1 cellular context compared by ENCODE assay signal in the genomic region with DNA sequence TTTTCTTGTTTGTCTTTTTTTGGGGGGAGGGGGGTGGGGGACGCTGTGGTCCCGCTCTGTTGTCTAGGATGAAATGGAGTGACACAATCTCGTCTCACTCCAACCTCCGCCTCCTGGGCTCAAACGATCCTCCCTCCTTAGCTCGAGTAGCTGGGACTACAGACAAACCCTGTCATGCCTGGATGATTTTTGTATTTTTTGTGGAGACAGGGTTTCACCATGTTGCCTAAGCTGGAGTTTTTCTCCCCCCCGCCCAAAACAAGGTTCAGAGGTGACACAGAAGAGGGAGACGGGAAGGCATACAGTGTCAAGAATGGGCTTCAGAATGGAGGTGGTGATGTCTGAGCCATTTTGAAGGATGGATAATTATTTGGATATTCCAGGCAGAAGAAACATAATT.
TF ChIP-seq lines count a peak whose summit lies in the region.

No MANE protein-coding gene starts in this region.

TF ChIP-seq in HEK293, 187 proteins besides CTCF, POLR2A, EP300 and RAD21 (continued from another document):
- TF ChIP-seq, protein P1, sequence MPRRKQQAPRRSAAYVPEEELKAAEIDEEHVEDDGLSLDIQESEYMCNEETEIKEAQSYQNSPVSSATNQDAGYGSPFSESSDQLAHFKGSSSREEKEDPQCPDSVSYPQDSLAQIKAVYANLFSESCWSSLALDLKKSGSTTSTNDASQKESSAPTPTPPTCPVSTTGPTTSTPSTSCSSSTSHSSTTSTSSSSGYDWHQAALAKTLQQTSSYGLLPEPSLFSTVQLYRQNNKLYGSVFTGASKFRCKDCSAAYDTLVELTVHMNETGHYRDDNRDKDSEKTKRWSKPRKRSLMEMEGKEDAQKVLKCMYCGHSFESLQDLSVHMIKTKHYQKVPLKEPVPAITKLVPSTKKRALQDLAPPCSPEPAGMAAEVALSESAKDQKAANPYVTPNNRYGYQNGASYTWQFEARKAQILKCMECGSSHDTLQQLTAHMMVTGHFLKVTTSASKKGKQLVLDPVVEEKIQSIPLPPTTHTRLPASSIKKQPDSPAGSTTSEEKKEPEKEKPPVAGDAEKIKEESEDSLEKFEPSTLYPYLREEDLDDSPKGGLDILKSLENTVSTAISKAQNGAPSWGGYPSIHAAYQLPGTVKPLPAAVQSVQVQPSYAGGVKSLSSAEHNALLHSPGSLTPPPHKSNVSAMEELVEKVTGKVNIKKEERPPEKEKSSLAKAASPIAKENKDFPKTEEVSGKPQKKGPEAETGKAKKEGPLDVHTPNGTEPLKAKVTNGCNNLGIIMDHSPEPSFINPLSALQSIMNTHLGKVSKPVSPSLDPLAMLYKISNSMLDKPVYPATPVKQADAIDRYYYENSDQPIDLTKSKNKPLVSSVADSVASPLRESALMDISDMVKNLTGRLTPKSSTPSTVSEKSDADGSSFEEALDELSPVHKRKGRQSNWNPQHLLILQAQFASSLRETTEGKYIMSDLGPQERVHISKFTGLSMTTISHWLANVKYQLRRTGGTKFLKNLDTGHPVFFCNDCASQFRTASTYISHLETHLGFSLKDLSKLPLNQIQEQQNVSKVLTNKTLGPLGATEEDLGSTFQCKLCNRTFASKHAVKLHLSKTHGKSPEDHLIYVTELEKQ (tag by site-specific recombination; IDR thresholded peaks at IDR 0.05; ENCODE audit: borderline replicate concordance): no peak
- TF ChIP-seq, protein P2, sequence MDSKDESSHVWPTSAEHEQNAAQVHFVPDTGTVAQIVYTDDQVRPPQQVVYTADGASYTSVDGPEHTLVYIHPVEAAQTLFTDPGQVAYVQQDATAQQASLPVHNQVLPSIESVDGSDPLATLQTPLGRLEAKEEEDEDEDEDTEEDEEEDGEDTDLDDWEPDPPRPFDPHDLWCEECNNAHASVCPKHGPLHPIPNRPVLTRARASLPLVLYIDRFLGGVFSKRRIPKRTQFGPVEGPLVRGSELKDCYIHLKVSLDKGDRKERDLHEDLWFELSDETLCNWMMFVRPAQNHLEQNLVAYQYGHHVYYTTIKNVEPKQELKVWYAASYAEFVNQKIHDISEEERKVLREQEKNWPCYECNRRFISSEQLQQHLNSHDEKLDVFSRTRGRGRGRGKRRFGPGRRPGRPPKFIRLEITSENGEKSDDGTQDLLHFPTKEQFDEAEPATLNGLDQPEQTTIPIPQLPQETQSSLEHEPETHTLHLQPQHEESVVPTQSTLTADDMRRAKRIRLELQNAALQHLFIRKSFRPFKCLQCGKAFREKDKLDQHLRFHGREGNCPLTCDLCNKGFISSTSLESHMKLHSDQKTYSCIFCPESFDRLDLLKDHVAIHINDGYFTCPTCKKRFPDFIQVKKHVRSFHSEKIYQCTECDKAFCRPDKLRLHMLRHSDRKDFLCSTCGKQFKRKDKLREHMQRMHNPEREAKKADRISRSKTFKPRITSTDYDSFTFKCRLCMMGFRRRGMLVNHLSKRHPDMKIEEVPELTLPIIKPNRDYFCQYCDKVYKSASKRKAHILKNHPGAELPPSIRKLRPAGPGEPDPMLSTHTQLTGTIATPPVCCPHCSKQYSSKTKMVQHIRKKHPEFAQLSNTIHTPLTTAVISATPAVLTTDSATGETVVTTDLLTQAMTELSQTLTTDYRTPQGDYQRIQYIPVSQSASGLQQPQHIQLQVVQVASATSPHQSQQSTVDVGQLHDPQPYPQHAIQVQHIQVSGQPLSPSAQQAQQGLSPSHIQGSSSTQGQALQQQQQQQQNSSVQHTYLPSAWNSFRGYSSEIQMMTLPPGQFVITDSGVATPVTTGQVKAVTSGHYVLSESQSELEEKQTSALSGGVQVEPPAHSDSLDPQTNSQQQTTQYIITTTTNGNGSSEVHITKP (tag by site-specific recombination; IDR thresholded peaks at IDR 0.05): peak; percentile 44
- TF ChIP-seq, protein P3, sequence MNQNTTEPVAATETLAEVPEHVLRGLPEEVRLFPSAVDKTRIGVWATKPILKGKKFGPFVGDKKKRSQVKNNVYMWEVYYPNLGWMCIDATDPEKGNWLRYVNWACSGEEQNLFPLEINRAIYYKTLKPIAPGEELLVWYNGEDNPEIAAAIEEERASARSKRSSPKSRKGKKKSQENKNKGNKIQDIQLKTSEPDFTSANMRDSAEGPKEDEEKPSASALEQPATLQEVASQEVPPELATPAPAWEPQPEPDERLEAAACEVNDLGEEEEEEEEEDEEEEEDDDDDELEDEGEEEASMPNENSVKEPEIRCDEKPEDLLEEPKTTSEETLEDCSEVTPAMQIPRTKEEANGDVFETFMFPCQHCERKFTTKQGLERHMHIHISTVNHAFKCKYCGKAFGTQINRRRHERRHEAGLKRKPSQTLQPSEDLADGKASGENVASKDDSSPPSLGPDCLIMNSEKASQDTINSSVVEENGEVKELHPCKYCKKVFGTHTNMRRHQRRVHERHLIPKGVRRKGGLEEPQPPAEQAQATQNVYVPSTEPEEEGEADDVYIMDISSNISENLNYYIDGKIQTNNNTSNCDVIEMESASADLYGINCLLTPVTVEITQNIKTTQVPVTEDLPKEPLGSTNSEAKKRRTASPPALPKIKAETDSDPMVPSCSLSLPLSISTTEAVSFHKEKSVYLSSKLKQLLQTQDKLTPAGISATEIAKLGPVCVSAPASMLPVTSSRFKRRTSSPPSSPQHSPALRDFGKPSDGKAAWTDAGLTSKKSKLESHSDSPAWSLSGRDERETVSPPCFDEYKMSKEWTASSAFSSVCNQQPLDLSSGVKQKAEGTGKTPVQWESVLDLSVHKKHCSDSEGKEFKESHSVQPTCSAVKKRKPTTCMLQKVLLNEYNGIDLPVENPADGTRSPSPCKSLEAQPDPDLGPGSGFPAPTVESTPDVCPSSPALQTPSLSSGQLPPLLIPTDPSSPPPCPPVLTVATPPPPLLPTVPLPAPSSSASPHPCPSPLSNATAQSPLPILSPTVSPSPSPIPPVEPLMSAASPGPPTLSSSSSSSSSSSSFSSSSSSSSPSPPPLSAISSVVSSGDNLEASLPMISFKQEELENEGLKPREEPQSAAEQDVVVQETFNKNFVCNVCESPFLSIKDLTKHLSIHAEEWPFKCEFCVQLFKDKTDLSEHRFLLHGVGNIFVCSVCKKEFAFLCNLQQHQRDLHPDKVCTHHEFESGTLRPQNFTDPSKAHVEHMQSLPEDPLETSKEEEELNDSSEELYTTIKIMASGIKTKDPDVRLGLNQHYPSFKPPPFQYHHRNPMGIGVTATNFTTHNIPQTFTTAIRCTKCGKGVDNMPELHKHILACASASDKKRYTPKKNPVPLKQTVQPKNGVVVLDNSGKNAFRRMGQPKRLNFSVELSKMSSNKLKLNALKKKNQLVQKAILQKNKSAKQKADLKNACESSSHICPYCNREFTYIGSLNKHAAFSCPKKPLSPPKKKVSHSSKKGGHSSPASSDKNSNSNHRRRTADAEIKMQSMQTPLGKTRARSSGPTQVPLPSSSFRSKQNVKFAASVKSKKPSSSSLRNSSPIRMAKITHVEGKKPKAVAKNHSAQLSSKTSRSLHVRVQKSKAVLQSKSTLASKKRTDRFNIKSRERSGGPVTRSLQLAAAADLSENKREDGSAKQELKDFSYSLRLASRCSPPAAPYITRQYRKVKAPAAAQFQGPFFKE (tag by site-specific recombination; IDR thresholded peaks at IDR 0.05; ENCODE audit: borderline replicate concordance): no peak
TF ChIP-seq in HEK293: peak in this region for 4.
